25 cellular contexts compared by ENCODE assay signal in genomic region chr11:18299724-18300123, GRCh38. TPM values are rescaled to one million over a fixed set of nuclear protein-coding genes. Genes with fewer than 3 reads are reported as not detected.
"Had no signal": no experiment of that assay in that cellular context is flagged by ENCODE, and none has a peak within 500 bp of the region (broad histone marks: within the 10 kb centered on the region; RNA-seq: fewer than 3 reads in every experiment).

No MANE protein-coding gene starts in this region.

- H3K27ac ChIP-seq: right atrium auricular region, sigmoid colon, stomach, thoracic aorta, transverse colon had no signal

- H3K4me3 Mint-ChIP-seq: naive thymus-derived CD8-positive, alpha-beta T cell; neural crest cell; stimulated activated naive B cell treated with anti-CD40 and anti-IgM and Interleukin-4, amounts not matched to agents 10 μg/mL and 1 μg/mL and 100 μg/mL, for 72 hours had no signal

- H3K27ac Mint-ChIP-seq: stimulated activated naive B cell treated with anti-CD40 and anti-IgM and Interleukin-4, amounts not matched to agents 10 μg/mL and 1 μg/mL and 100 μg/mL, for 72 hours had no signal

- H3K9me3 Mint-ChIP-seq: naive thymus-derived CD8-positive, alpha-beta T cell; neural crest cell; stimulated activated naive B cell treated with anti-CD40 and anti-IgM and Interleukin-4, amounts not matched to agents 10 μg/mL and 1 μg/mL and 100 μg/mL, for 72 hours had no signal

- H3K27me3 Mint-ChIP-seq: naive thymus-derived CD8-positive, alpha-beta T cell; stimulated activated naive B cell treated with anti-CD40 and anti-IgM and Interleukin-4, amounts not matched to agents 10 μg/mL and 1 μg/mL and 100 μg/mL, for 72 hours had no signal

- ATAC-seq: esophagus mucosa; heart left ventricle; naive thymus-derived CD8-positive, alpha-beta T cell; stimulated activated naive B cell treated with anti-CD40 and anti-IgM and Interleukin-4, amounts not matched to agents 10 μg/mL and 1 μg/mL and 100 μg/mL, for 72 hours had no signal

- DNase-seq: cortex of kidney; effector memory CD4-positive, alpha-beta T cell; heart left ventricle; hippocampal formation; mammary epithelial cell; naive thymus-derived CD8-positive, alpha-beta T cell; posterior cingulate gyrus; sigmoid colon; stimulated activated CD4-positive, alpha-beta T cell treated with anti-CD3 and anti-CD28 coated beads, Interleukin-2, amount 100 ng/mL, for 24 hours; stimulated activated CD4-positive, alpha-beta T cell treated with anti-CD3 and anti-CD28 coated beads, Interleukin-4, amount 100 ng/mL, for 4 hours; stimulated activated naive B cell treated with anti-CD40 and anti-IgM and Interleukin-4, amounts not matched to agents 10 μg/mL and 1 μg/mL and 100 μg/mL, for 72 hours; stomach; substantia nigra; transverse colon had no signal

- H3K4me3 ChIP-seq: heart left ventricle, right atrium auricular region, sigmoid colon, skin epidermis, stomach, thoracic aorta, transverse colon had no signal

- H3K4me1 ChIP-seq: right atrium auricular region, sigmoid colon, stomach, transverse colon had no signal

- H3K9me3 ChIP-seq: heart left ventricle, right atrium auricular region, sigmoid colon, stomach, thoracic aorta, transverse colon had no signal

- H3K27me3 ChIP-seq: heart left ventricle, right atrium auricular region, sigmoid colon, stomach, transverse colon had no signal

- H3K4me1 Mint-ChIP-seq: naive thymus-derived CD8-positive, alpha-beta T cell; neural crest cell had no signal

RNA-seq across cellular contexts. Expression of gene SAA1, which starts 33.7 kb away (rescaled TPM):
- total RNA-seq: fibroblast of lung; frontal cortex; glomerular endothelial cell; mononuclear cell; naive thymus-derived CD8-positive, alpha-beta T cell; neural crest cell; osteocyte; urinary bladder had no signal
- polyA plus RNA-seq: fibroblast of lung; naive thymus-derived CD8-positive, alpha-beta T cell had no signal

RNA-seq across cellular contexts. Expression of gene SAA2, which starts 51.3 kb away (rescaled TPM):
- total RNA-seq: fibroblast of lung; glomerular endothelial cell; naive thymus-derived CD8-positive, alpha-beta T cell; neural crest cell; osteocyte; urinary bladder had no signal
- polyA plus RNA-seq: fibroblast of lung; naive thymus-derived CD8-positive, alpha-beta T cell had no signal
